In genomic region chr3:105862217-105862616, GRCh38 we compare ENCODE assay signal across 12 cellular contexts. TPM values are rescaled to one million over a fixed set of nuclear protein-coding genes. Genes with fewer than 3 reads are reported as not detected.
DNase-seq lines count a peak whose midpoint lies in the region; ATAC-seq and TF ChIP-seq lines count a peak whose summit lies in the region.
"Had no signal": no experiment of that assay in that cellular context is flagged by ENCODE, and none has a peak within 500 bp of the region (broad histone marks: within the 10 kb centered on the region; RNA-seq: fewer than 3 reads in every experiment).

No MANE protein-coding gene starts in this region.

- peaks cover 16% of the 10 kb centered on the region for H3K36me3 Mint-ChIP-seq in memory B cell
- H3K36me3 Mint-ChIP-seq in activated T-helper 1 cell treated with anti-CD3 and anti-CD28 coated beads, Interleukin-12 subunit alpha, Interleukin-12 subunit beta, Interleukin-2, Interleukin-4 antibody, amounts not matched to agents 30 ng/mL and 10 ng/mL and 1 ng/mL, durations not matched to agents 14 hours and 24 hours and 36 hours (ENCODE audit: low read depth): peaks cover 57% of the 10 kb centered on the region

- no peak overlapping the region for H3K27ac Mint-ChIP-seq in memory B cell
- H3K27ac Mint-ChIP-seq in activated T-helper 1 cell treated with anti-CD3 and anti-CD28 coated beads, Interleukin-12 subunit alpha, Interleukin-12 subunit beta, Interleukin-2, Interleukin-4 antibody, amounts not matched to agents 30 ng/mL and 10 ng/mL and 1 ng/mL, durations not matched to agents 14 hours and 24 hours and 36 hours: no peak overlapping the region

- peaks cover 24% of the 10 kb centered on the region for H3K4me1 Mint-ChIP-seq in memory B cell
- peaks cover 36% of the 10 kb centered on the region for H3K4me1 Mint-ChIP-seq in activated T-helper 1 cell treated with anti-CD3 and anti-CD28 coated beads, Interleukin-12 subunit alpha, Interleukin-12 subunit beta, Interleukin-2, Interleukin-4 antibody, amounts not matched to agents 30 ng/mL and 10 ng/mL and 1 ng/mL, durations not matched to agents 14 hours and 24 hours and 36 hours (ENCODE audit: low read depth)

- ATAC-seq in GM18519 (IDR thresholded peaks at IDR 0.05; ENCODE audit: low FRiP score, unreplicated experiment) (peak; percentile 71), GM21717 (IDR thresholded peaks at IDR 0.05; ENCODE audit: unreplicated experiment) (peak; percentile 71), HG03432 (IDR thresholded peaks at IDR 0.05; ENCODE audit: unreplicated experiment) (peak; percentile 79), memory B cell (ENCODE audit: low read depth) (peak; percentile 99)

- no peak for TF ChIP-seq CTCF in esophagus squamous epithelium (IDR thresholded peaks at IDR 0.05)

- no peak overlapping the region for H3K27ac ChIP-seq in esophagus squamous epithelium
- H3K27ac ChIP-seq: cardiac muscle cell, hepatocyte had no signal

- no peaks in the 10 kb centered on the region for H3K27me3 Mint-ChIP-seq in memory B cell
- no peaks in the 10 kb centered on the region for H3K27me3 Mint-ChIP-seq in activated T-helper 1 cell treated with anti-CD3 and anti-CD28 coated beads, Interleukin-12 subunit alpha, Interleukin-12 subunit beta, Interleukin-2, Interleukin-4 antibody, amounts not matched to agents 30 ng/mL and 10 ng/mL and 1 ng/mL, durations not matched to agents 14 hours and 24 hours and 36 hours (ENCODE audit: insufficient read depth)

- no peaks in the 10 kb centered on the region for H3K9me3 Mint-ChIP-seq in memory B cell
- H3K9me3 Mint-ChIP-seq in activated T-helper 1 cell treated with anti-CD3 and anti-CD28 coated beads, Interleukin-12 subunit alpha, Interleukin-12 subunit beta, Interleukin-2, Interleukin-4 antibody, amounts not matched to agents 30 ng/mL and 10 ng/mL and 1 ng/mL, durations not matched to agents 14 hours and 24 hours and 36 hours: no peaks in the 10 kb centered on the region

- H3K36me3 ChIP-seq in esophagus squamous epithelium: peaks cover 0 to 32% (median 0%) of the 10 kb centered on the region in 3 donors

- peak overlapping the region in 1 of 4 donors; percentile 9 for H3K4me3 ChIP-seq in esophagus squamous epithelium
- H3K4me3 ChIP-seq: cardiac muscle cell, hepatocyte had no signal

- no peaks in the 10 kb centered on the region for H3K9me3 ChIP-seq in esophagus squamous epithelium

- no peaks in the 10 kb centered on the region for H3K27me3 ChIP-seq in esophagus squamous epithelium
- H3K27me3 ChIP-seq: cardiac muscle cell, hepatocyte had no signal

- H3K4me1 ChIP-seq in esophagus squamous epithelium: peaks cover 0 to 65% (median 3%) of the 10 kb centered on the region in 3 donors

- no peak for TF ChIP-seq POLR2A in esophagus squamous epithelium (IDR thresholded peaks at IDR 0.05)

- peak; percentile 16 to 69 for DNase-seq in memory B cell (ENCODE audit: low spot score in 2 of 2)
- no peak for DNase-seq in esophagus squamous epithelium (lab: John Stamatoyannopoulos, UW)
- DNase-seq in NCI-H1436 treated with DMSO at 0.1 percent for 48 hours (lab: John Stamatoyannopoulos, UW): no peak
- DNase-seq in activated T-helper 1 cell treated with anti-CD3 and anti-CD28 coated beads, Interleukin-12 subunit alpha, Interleukin-12 subunit beta, Interleukin-2, Interleukin-4 antibody, amounts not matched to agents 30 ng/mL and 10 ng/mL and 1 ng/mL, durations not matched to agents 14 hours and 24 hours and 36 hours (ENCODE audit: low spot score): no peak
- no peak for DNase-seq in activated CD4-positive, CD25-positive, alpha-beta regulatory T cell treated with anti-CD3 and anti-CD28 coated beads, Interleukin-2, amount 50 U/mL, for 72 hours
- DNase-seq: NK-92 treated with Interleukin-12 subunit alpha and Interleukin-12 subunit beta, amount 100 ng/mL, for 24 hours; occipital lobe had no signal

- WGBS in esophagus squamous epithelium, 2 donors: 82 to 85% methylated on average over 3 of the region's 3 CpGs

- intact Hi-C loops in esophagus squamous epithelium (cut with DNase I): no loop called here
- intact Hi-C loops in activated T-helper 1 cell treated with anti-CD3 and anti-CD28 coated beads, Interleukin-12 subunit alpha, Interleukin-12 subunit beta, Interleukin-2, Interleukin-4 antibody, amounts not matched to agents 30 ng/mL and 10 ng/mL and 1 ng/mL, durations not matched to agents 14 hours and 24 hours and 36 hours (cut with micrococcal nuclease): loop anchor here (10.0 kb wide), 1 partner anchor 1203 kb away; no protein-coding TSS in a partner anchor

- H3K4me3 Mint-ChIP-seq in memory B cell: no peak overlapping the region
- no peak overlapping the region for H3K4me3 Mint-ChIP-seq in activated T-helper 1 cell treated with anti-CD3 and anti-CD28 coated beads, Interleukin-12 subunit alpha, Interleukin-12 subunit beta, Interleukin-2, Interleukin-4 antibody, amounts not matched to agents 30 ng/mL and 10 ng/mL and 1 ng/mL, durations not matched to agents 14 hours and 24 hours and 36 hours

RNA-seq across cellular contexts. Expression of gene CBLB, which starts 6.6 kb away (rescaled TPM):
- total RNA-seq in esophagus squamous epithelium: 10 to 100 TPM in 3 of 4 donors, 1 to 10 TPM in 1; 6.7 to 29.4 (median 19.6) TPM
- total RNA-seq in activated T-helper 1 cell treated with anti-CD3 and anti-CD28 coated beads, Interleukin-12 subunit alpha, Interleukin-12 subunit beta, Interleukin-2, Interleukin-4 antibody, amounts not matched to agents 30 ng/mL and 10 ng/mL and 1 ng/mL, durations not matched to agents 14 hours and 24 hours and 36 hours: 213 and 235 TPM in 2 replicates

Comparison
In these comparisons a context has a peak if more than half of its experiments do, and no peak if none do; other contexts are left out.
1. DNase-seq: peak in memory B cell (2 of 2); none in esophagus squamous epithelium (single experiment), NCI-H1436 treated with DMSO at 0.1 percent for 48 hours (single experiment), activated T-helper 1 cell treated with anti-CD3 and anti-CD28 coated beads, Interleukin-12 subunit alpha, Interleukin-12 subunit beta, Interleukin-2, Interleukin-4 antibody, amounts not matched to agents 30 ng/mL and 10 ng/mL and 1 ng/mL, durations not matched to agents 14 hours and 24 hours and 36 hours (single experiment) and activated CD4-positive, CD25-positive, alpha-beta regulatory T cell treated with anti-CD3 and anti-CD28 coated beads, Interleukin-2, amount 50 U/mL, for 72 hours (single experiment).
2. Peak in every context shown above with its lines, with median percentiles within 50 percentile points of each other: ATAC-seq.